ENCODE assay signal across 8 cellular contexts in genomic region chr1:228102791-228103620, GRCh38. TPM values are rescaled to one million over a fixed set of nuclear protein-coding genes. Genes with fewer than 3 reads are reported as not detected.
DNase-seq lines count a peak whose midpoint lies in the region; ATAC-seq and TF ChIP-seq lines count a peak whose summit lies in the region.

Gene C1orf35, minus strand, starts transcription at chr1:228103325. Its CDS starts 98 bp downstream, at chr1:228103227.

- H3K27ac Mint-ChIP-seq in T-helper 17 cell, result peak within 1 kb of the TSS; percentile 85

- H3K4me3 ChIP-seq in left ventricle myocardium inferior, result peak within 1 kb of the TSS; percentile 75
- peak within 1 kb of the TSS; percentile 64 to 96 for H3K4me3 ChIP-seq in prostate gland
- peak within 1 kb of the TSS; percentile 86 for H3K4me3 ChIP-seq in urinary bladder (ENCODE audit: low read depth, low read length)

- H3K27me3 ChIP-seq in left ventricle myocardium inferior (ENCODE audit: low read depth), result no peaks in the 10 kb centered on the region
- H3K27me3 ChIP-seq in prostate gland (replicated peaks; ENCODE audit: insufficient read depth), result no peaks in the 10 kb centered on the region

- no peaks in the 10 kb centered on the region for H3K27me3 Mint-ChIP-seq in T-helper 17 cell

- peaks cover 57% of the 10 kb centered on the region for H3K36me3 ChIP-seq in left ventricle myocardium inferior
- H3K36me3 ChIP-seq in prostate gland, result peaks cover 5 to 13% of the 10 kb centered on the region in 2 donors
- no peaks in the 10 kb centered on the region for H3K36me3 ChIP-seq in urinary bladder (ENCODE audit: insufficient read depth)

- H3K27ac ChIP-seq in left ventricle myocardium inferior (replicated peaks), result peak within 1 kb of the TSS; percentile 91
- H3K27ac ChIP-seq in prostate gland, result peak within 1 kb of the TSS; percentile 89
- H3K27ac ChIP-seq in urinary bladder (ENCODE audit: low read depth), result peak within 1 kb of the TSS; percentile 87

- under 1% methylated on average over 83 of the region's 104 CpGs for WGBS in prostate gland
- under 1% methylated on average over 104 of the region's 104 CpGs for WGBS in urinary bladder

- H3K4me1 ChIP-seq in left ventricle myocardium inferior (peaks cover 50% of the 10 kb centered on the region), prostate gland (replicated peaks) (peaks cover 5% of the 10 kb centered on the region), urinary bladder (ENCODE audit: insufficient read depth) (no peaks in the 10 kb centered on the region)

- H3K9me3 ChIP-seq in T-helper 17 cell (ENCODE audit: control insufficient read depth, low read length, poor library complexity, severe bottlenecking) (no peaks in the 10 kb centered on the region), left ventricle myocardium inferior (replicated peaks) (no peaks in the 10 kb centered on the region), prostate gland (no peaks in the 10 kb centered on the region)

- peaks cover 3% of the 10 kb centered on the region for H3K36me3 Mint-ChIP-seq in T-helper 17 cell (ENCODE audit: low read depth)

- H3K4me1 Mint-ChIP-seq in T-helper 17 cell, result peaks cover 20% of the 10 kb centered on the region

- intact Hi-C loops in left ventricle myocardium inferior (cut with micrococcal nuclease), result no loop called here
- intact Hi-C loops in prostate gland (cut with DNase I), result no loop called here

- TF ChIP-seq POLR2A in prostate gland (IDR thresholded peaks at IDR 0.05), result peak; percentile 86

- no peak for TF ChIP-seq CTCF in left ventricle myocardium inferior (IDR thresholded peaks at IDR 0.05; ENCODE audit: borderline replicate concordance)
- TF ChIP-seq CTCF in prostate gland (IDR thresholded peaks at IDR 0.05), result peak in 2 of 4 experiments; percentile 33 to 38

- H3K4me3 Mint-ChIP-seq in T-helper 17 cell, result peak within 1 kb of the TSS; percentile 91

- DNase-seq in NCI-H187 (lab: John Stamatoyannopoulos, UW), result peak; percentile 14 to 66
- DNase-seq in T-helper 17 cell, result peak; percentile 89 to 91 (median 91)
- DNase-seq in amniotic stem cell (lab: John Stamatoyannopoulos, UW), result peak; percentile 79
- DNase-seq in left ventricle myocardium inferior, result peak; percentile 93
- peak; percentile 88 for DNase-seq in prostate gland (ENCODE audit: low spot score)

- ATAC-seq in GM18502 (IDR thresholded peaks at IDR 0.05; ENCODE audit: poor library complexity, unreplicated experiment) (peak; percentile 74), HG02943 (IDR thresholded peaks at IDR 0.05; ENCODE audit: low read depth, unreplicated experiment) (peak; percentile 67), T-helper 17 cell (peak; percentile 78)

RNA-seq across cellular contexts. Expression of gene C1orf35, which starts in this region (rescaled TPM):
- total RNA-seq in T-helper 17 cell (10 to 100 TPM; 20.9 to 21.6 TPM), left ventricle myocardium inferior (7.1 TPM), prostate gland (10 to 100 TPM; 23.5 TPM), urinary bladder (4.3 TPM)
- 25.7 TPM for polyA plus RNA-seq in urinary bladder

Comparison
In these comparisons a context has a peak if more than half of its experiments do, and no peak if none do; other contexts are left out.
1. Peak in every context shown above with its lines: DNase-seq, ATAC-seq, H3K4me3 ChIP-seq and H3K27ac ChIP-seq.
2. DNase-seq: peak in every context shown above with its lines; median percentile 93 in left ventricle myocardium inferior; 91 in T-helper 17 cell; 88 in prostate gland; 79 in amniotic stem cell; 40 in NCI-H187.